In genomic region chr10:129647563-129647962, GRCh38 we compare ENCODE assay signal across 8 cellular contexts.
"Had no signal": no experiment of that assay in that cellular context is flagged by ENCODE, and none has a peak within 500 bp of the region (broad histone marks: within the 10 kb centered on the region; RNA-seq: fewer than 3 reads in every experiment).

No MANE protein-coding gene starts in this region.

- H3K27ac ChIP-seq: HL-60 had no signal

- H3K4me3 ChIP-seq: K562 had no signal

- H3K9me3 Mint-ChIP-seq: IgD-negative memory B cell had no signal

- DNase-seq: IMR-90, KBM-7, KG1 had no signal

- ATAC-seq: HepG2, K562 had no signal

- FAIRE-seq: HepG2, HTR-8/SVneo, K562 had no signal

- H3K4me3 Mint-ChIP-seq: IgD-negative memory B cell had no signal

- H3K27me3 Mint-ChIP-seq: IgD-negative memory B cell had no signal

- H3K27ac Mint-ChIP-seq: IgD-negative memory B cell had no signal
